In genomic region chr17:50425001-50425681, GRCh38 we compare ENCODE assay signal across 10 cellular contexts. TPM values are rescaled to one million over a fixed set of nuclear protein-coding genes. Genes with fewer than 3 reads are reported as not detected.
DNase-seq lines count a peak whose midpoint lies in the region; ATAC-seq and TF ChIP-seq lines count a peak whose summit lies in the region.
"Had no signal": no experiment of that assay in that cellular context is flagged by ENCODE, and none has a peak within 500 bp of the region (broad histone marks: within the 10 kb centered on the region; RNA-seq: fewer than 3 reads in every experiment).

No MANE protein-coding gene starts in this region.

- no peaks in the 10 kb centered on the region for H3K9me3 ChIP-seq in heart left ventricle
- no peaks in the 10 kb centered on the region for H3K9me3 ChIP-seq in mesodermal cell (ENCODE audit: control insufficient read depth, low read length)
- H3K9me3 ChIP-seq in vagina, result no peaks in the 10 kb centered on the region

- peaks cover 0 to 71% (median 27%) of the 10 kb centered on the region in 12 donors for H3K4me1 ChIP-seq in heart left ventricle
- H3K4me1 ChIP-seq in mesodermal cell (ENCODE audit: control insufficient read depth, insufficient read depth, low read length, poor library complexity, severe bottlenecking), result peaks cover 11% of the 10 kb centered on the region
- peaks cover 76% of the 10 kb centered on the region for H3K4me1 ChIP-seq in vagina

- peak in 1 of 5 donors; percentile 29 for DNase-seq in heart left ventricle
- DNase-seq in left ventricle myocardium superior, result no peak
- DNase-seq in vagina (ENCODE audit: extremely low spot score in 2 of 2), result no peak
- DNase-seq in NK-92 (lab: John Stamatoyannopoulos, UW; ENCODE audit: unreplicated experiment), result no peak
- DNase-seq in SKM-1 (lab: John Stamatoyannopoulos, UW; ENCODE audit: unreplicated experiment), result no peak

- H3K4me3 ChIP-seq in heart left ventricle (peak overlapping the region in 11 of 12 donors; percentile 45 to 94 (median 76)), mesodermal cell (ENCODE audit: extremely low read depth, insufficient read depth, low read length, poor library complexity, severe bottlenecking) (peak overlapping the region; percentile 62), vagina (peak overlapping the region; percentile 72)

- 78 to 87% (median 85%) methylated on average over 5 to 8 of the region's 8 CpGs for WGBS in heart left ventricle, 4 donors
- 90 to 97% methylated on average over 7 to 8 of the region's 8 CpGs for WGBS in mesodermal cell (ENCODE audit: insufficient coverage in 2 of 2), 2 experiments

- peak in 1 of 4 donors; percentile 6 for ATAC-seq in heart left ventricle
- no peak for ATAC-seq in left ventricle myocardium superior
- no peak for ATAC-seq in GM21515 (IDR thresholded peaks at IDR 0.05; ENCODE audit: unreplicated experiment)

- intact Hi-C loops in heart left ventricle (cut with DNase I), result loop anchor here in 2 of 10 donors (5.0 to 10.0 kb wide), 2 partner anchors 50 to 52 kb away; partner anchors contain the start of gene RSAD1 (in 2 of the 2)
- intact Hi-C loops in left ventricle myocardium superior (cut with micrococcal nuclease), result no loop called here
- intact Hi-C loops in vagina (cut with DNase I), result no loop called here

- peaks cover 0 to 5% (median 5%) of the 10 kb centered on the region in 5 experiments for H3K9me3 Mint-ChIP-seq in brain

- peaks cover 8% of the 10 kb centered on the region for H3K27me3 Mint-ChIP-seq in brain

- H3K27ac Mint-ChIP-seq in brain, result peak overlapping the region in 1 of 5 experiments; percentile 50

- H3K36me3 Mint-ChIP-seq in brain, result no peaks in the 10 kb centered on the region

- no peak for TF ChIP-seq POLR2A in heart left ventricle (IDR thresholded peaks at IDR 0.05)
- no peak for TF ChIP-seq POLR2A in vagina (IDR thresholded peaks at IDR 0.05)

- TF ChIP-seq CTCF in heart left ventricle (IDR thresholded peaks at IDR 0.05) (no peak), brain (conservative IDR thresholded peaks at IDR 0.05) (no peak), vagina (IDR thresholded peaks at IDR 0.05) (no peak)

- peak overlapping the region; percentile 72 to 85 (median 79) for H3K4me3 Mint-ChIP-seq in brain

- H3K27me3 ChIP-seq in heart left ventricle (no peaks in the 10 kb centered on the region), vagina (no peaks in the 10 kb centered on the region)

- no peaks in the 10 kb centered on the region for H3K36me3 ChIP-seq in heart left ventricle
- no peaks in the 10 kb centered on the region for H3K36me3 ChIP-seq in mesodermal cell (ENCODE audit: control insufficient read depth, insufficient read depth, low read length)
- no peaks in the 10 kb centered on the region for H3K36me3 ChIP-seq in vagina

- H3K27ac ChIP-seq in heart left ventricle (peak overlapping the region in 11 of 12 donors; percentile 54 to 83 (median 78)), mesodermal cell (ENCODE audit: low read depth, low read length, severe bottlenecking) (no peak overlapping the region), vagina (peak overlapping the region; percentile 89)

- H3K4me1 Mint-ChIP-seq in brain, result peaks cover 46% of the 10 kb centered on the region

RNA-seq across cellular contexts. Expression of gene ACSF2, which starts 0.9 kb away (rescaled TPM):
- total RNA-seq in heart left ventricle (10 to 100 TPM in 8 of 9 donors, 1 to 10 TPM in 1; 7.3 to 31.6 (median 17.4) TPM), left ventricle myocardium superior (22.5 TPM), vagina (56.0 TPM)
- polyA plus RNA-seq in heart left ventricle (10 to 100 TPM in 1 of 2 donors, 1 to 10 TPM in 1; 6.5 to 20.0 TPM), brain (ENCODE audit: insufficient read depth, low read depth, low replicate concordance) (7.9 TPM)
- polyA plus RNA-seq in mesodermal cell (2013, experiment 1 of 2), result 39.8 TPM
- 35.2 TPM for polyA plus RNA-seq in mesodermal cell (2013, experiment 2 of 2)

RNA-seq across cellular contexts. Expression of gene LRRC59, which starts 27.8 kb away (rescaled TPM):
- total RNA-seq in heart left ventricle (10 to 100 TPM; 19.6 to 50.9 (median 28.6) TPM), left ventricle myocardium superior (22.8 TPM), vagina (49.6 TPM)
- polyA plus RNA-seq in heart left ventricle (100 to 1,000 TPM in 1 of 2 donors, 10 to 100 TPM in 1; 13.7 to 150 TPM), brain (ENCODE audit: insufficient read depth, low read depth, low replicate concordance) (78.7 TPM)
- 135 TPM for polyA plus RNA-seq in mesodermal cell (2013, experiment 1 of 2)
- 124 TPM for polyA plus RNA-seq in mesodermal cell (2013, experiment 2 of 2)

RNA-seq across cellular contexts. Expression of gene CHAD, which starts 43.5 kb away (rescaled TPM):
- total RNA-seq in heart left ventricle, result under 1 TPM in 2 of 9 donors, not detected in 7; 0.15 to 0.27 TPM
- under 1 TPM in 1 of 2 donors, not detected in 1; 0.15 TPM for polyA plus RNA-seq in heart left ventricle
- 0.32 TPM for total RNA-seq in left ventricle myocardium superior
- polyA plus RNA-seq in brain (ENCODE audit: insufficient read depth, low read depth, low replicate concordance), result 2.7 TPM
- 0.26 TPM for polyA plus RNA-seq in mesodermal cell (2013, experiment 1 of 2)
- polyA plus RNA-seq in mesodermal cell (2013, experiment 2 of 2), result not detected
- not detected for total RNA-seq in vagina
- total RNA-seq: cerebellum, LHCN-M2 had no signal

RNA-seq across cellular contexts. Expression of gene EME1, which starts 52.1 kb away (rescaled TPM):
- 1 to 10 TPM in 1 of 9 donors, under 1 TPM in 2, not detected in 6; 0.70 to 3.4 (median 0.75) TPM for total RNA-seq in heart left ventricle
- polyA plus RNA-seq in heart left ventricle, result under 1 TPM; 0.22 to 0.72 TPM
- 0.35 TPM for total RNA-seq in left ventricle myocardium superior
- 6.0 TPM for polyA plus RNA-seq in brain (ENCODE audit: insufficient read depth, low read depth, low replicate concordance)
- polyA plus RNA-seq in mesodermal cell (2013, experiment 1 of 2), result 16.4 TPM
- polyA plus RNA-seq in mesodermal cell (2013, experiment 2 of 2), result 17.3 TPM
- total RNA-seq in vagina, result 2.9 TPM

RNA-seq across cellular contexts. Expression of gene MRPL27, which starts 52.2 kb away (rescaled TPM):
- total RNA-seq in heart left ventricle (10 to 100 TPM; 52.9 to 91.6 (median 65.3) TPM), left ventricle myocardium superior (79.3 TPM), vagina (41.7 TPM)
- polyA plus RNA-seq in heart left ventricle (100 to 1,000 TPM; 190 to 243 TPM), brain (ENCODE audit: insufficient read depth, low read depth, low replicate concordance) (81.3 TPM)
- 67.5 TPM for polyA plus RNA-seq in mesodermal cell (2013, experiment 1 of 2)
- 54.7 TPM for polyA plus RNA-seq in mesodermal cell (2013, experiment 2 of 2)
